Comparison of ENCODE assay signal across 29 cellular contexts in genomic region chr3:17550624-17551023, GRCh38.
"Had no signal": no experiment of that assay in that cellular context is flagged by ENCODE, and none has a peak within 500 bp of the region (broad histone marks: within the 10 kb centered on the region; RNA-seq: fewer than 3 reads in every experiment).

No MANE protein-coding gene starts in this region.

- H3K36me3 ChIP-seq: brain microvascular endothelial cell, heart left ventricle, WERI-Rb-1 had no signal

- H3K4me3 ChIP-seq: heart left ventricle had no signal

- H3K27me3 ChIP-seq: brain microvascular endothelial cell, heart left ventricle had no signal

- ATAC-seq: activated CD4-positive, CD25-positive, alpha-beta regulatory T cell treated with anti-CD3 and anti-CD28 coated beads, Interleukin-2, amount 50 U/mL, for 24 hours; activated CD8-positive, alpha-beta memory T cell treated with anti-CD3 and anti-CD28 coated beads, Interleukin-2, amount 10 ng/mL, durations not matched to agents 7 days and 5 days; activated CD8-positive, alpha-beta T cell treated with anti-CD3 and anti-CD28 coated beads, Interleukin-2, amount 10 ng/mL, durations not matched to agents 7 days and 5 days; activated naive CD4-positive, alpha-beta T cell treated with anti-CD3 and anti-CD28 coated beads, Interleukin-2, amount 50 U/mL, for 72 hours; esophagus mucosa; heart left ventricle; T-helper 17 cell had no signal

- FAIRE-seq: astrocyte, bronchial epithelial cell had no signal

- DNase-seq: activated B cell treated with CpG ODN at 0.5 μM for 24 hours; activated CD4-positive, alpha-beta T cell treated with anti-CD3 and anti-CD28 coated beads for 48 hours; activated CD4-positive, alpha-beta T cell treated with anti-CD3 and anti-CD28 coated beads, Interleukin-2, amount 50 U/mL, for 1 hour; activated CD4-positive, alpha-beta T cell treated with anti-CD3 and anti-CD28 coated beads, Interleukin-2, amount 50 U/mL, for 48 hours; activated CD8-positive, alpha-beta memory T cell treated with anti-CD3 and anti-CD28 coated beads, Interleukin-2, amount 10 ng/mL, durations not matched to agents 7 days and 5 days; activated CD8-positive, alpha-beta memory T cell treated with anti-CD3 and anti-CD28 coated beads, Interleukin-2, amount 50 U/mL, for 4 hours; activated CD8-positive, alpha-beta T cell treated with anti-CD3 and anti-CD28 coated beads, Interleukin-2, amount 10 ng/mL, durations not matched to agents 7 days and 5 days; activated gamma-delta T cell; activated naive CD4-positive, alpha-beta T cell; activated naive CD4-positive, alpha-beta T cell treated with anti-CD3 and anti-CD28 coated beads, Interleukin-2, amount 10 ng/mL, durations not matched to agents 7 days and 5 days; activated naive CD8-positive, alpha-beta T cell treated with anti-CD3 and anti-CD28 coated beads, Interleukin-2, amount 10 ng/mL, durations not matched to agents 7 days and 5 days; activated T-cell treated with anti-CD3 and anti-CD28 coated beads, Interleukin-2, amount 50 U/mL, for 1 hour; activated T-cell treated with anti-CD3 and anti-CD28 coated beads, Interleukin-2, amount 50 U/mL, for 48 hours; brain microvascular endothelial cell; cortex of kidney; dermis blood vessel endothelial cell; effector CD8-positive, alpha-beta T cell; foreskin melanocyte; glutamatergic neuron; heart left ventricle; T-helper 1 cell; T-helper 17 cell; T1000; WERI-Rb-1 had no signal

- H3K27ac ChIP-seq: brain microvascular endothelial cell, WERI-Rb-1 had no signal
